10 cellular contexts compared by ENCODE assay signal in the genomic region with DNA sequence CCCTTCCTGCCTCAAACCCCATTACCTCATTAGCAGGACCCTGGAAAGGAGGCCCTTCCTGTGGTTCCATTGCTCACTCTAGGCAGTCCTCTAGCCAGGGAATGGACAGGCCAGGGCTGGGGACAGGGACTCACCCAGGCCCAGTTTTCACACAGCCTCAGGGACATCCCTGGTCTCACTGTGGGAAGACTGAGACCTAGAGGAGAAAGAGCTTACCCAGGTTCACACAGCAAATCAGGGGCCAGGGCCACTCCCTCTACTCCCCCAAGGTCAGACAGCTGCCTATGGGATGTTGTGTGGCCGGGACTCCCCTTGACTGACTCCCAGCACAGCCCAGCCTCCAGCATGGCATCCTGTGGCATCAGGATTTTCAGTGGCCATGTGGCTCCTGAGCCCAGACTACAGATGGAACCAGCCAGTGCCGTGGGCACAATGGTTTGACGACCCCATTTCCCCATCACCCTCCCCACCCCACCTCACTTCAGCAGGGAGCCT. TPM values are rescaled to one million over a fixed set of nuclear protein-coding genes. Genes with fewer than 3 reads are reported as not detected.
DNase-seq lines count a peak whose midpoint lies in the region; ATAC-seq and TF ChIP-seq lines count a peak whose summit lies in the region.
"Had no signal": no experiment of that assay in that cellular context is flagged by ENCODE, and none has a peak within 500 bp of the region (broad histone marks: within the 10 kb centered on the region; RNA-seq: fewer than 3 reads in every experiment).

No MANE protein-coding gene starts in this region.

- H3K36me3 ChIP-seq in heart left ventricle: no peaks in the 10 kb centered on the region

- no peak overlapping the region for H3K4me3 ChIP-seq in heart left ventricle
- H3K4me3 ChIP-seq: smooth muscle cell had no signal

- peaks cover 5% of the 10 kb centered on the region for H3K4me1 Mint-ChIP-seq in activated T-helper 17 cell treated with anti-CD3 and anti-CD28 coated beads, Interleukin-2, amount 50 U/mL, for 72 hours

- intact Hi-C loops in heart left ventricle (cut with DNase I) (loop anchor here in 5 of 10 donors (2.0 to 10.0 kb wide), 5 partner anchors 45 to 113 kb away; a partner anchor contains a TSS), Right ventricle myocardium superior (cut with DNase I) (no loop called here)

- no peaks in the 10 kb centered on the region for H3K36me3 Mint-ChIP-seq in activated T-helper 17 cell treated with anti-CD3 and anti-CD28 coated beads, Interleukin-2, amount 50 U/mL, for 72 hours (ENCODE audit: low read depth)

- H3K27me3 ChIP-seq in heart left ventricle: no peaks in the 10 kb centered on the region

- peak overlapping the region; percentile 95 for H3K27ac Mint-ChIP-seq in activated T-helper 17 cell treated with anti-CD3 and anti-CD28 coated beads, Interleukin-2, amount 50 U/mL, for 72 hours

- ATAC-seq in heart left ventricle: peak in 1 of 4 donors; percentile 0
- ATAC-seq in Right ventricle myocardium superior (ENCODE audit: poor library complexity): no peak
- peak; percentile 11 for ATAC-seq in activated T-helper 17 cell treated with anti-CD3 and anti-CD28 coated beads, Interleukin-2, amount 50 U/mL, for 72 hours (replicated peaks)
- ATAC-seq in HG03039 (IDR thresholded peaks at IDR 0.05; ENCODE audit: unreplicated experiment): no peak
- no peak for ATAC-seq in HG03280 (IDR thresholded peaks at IDR 0.05; ENCODE audit: unreplicated experiment)

- H3K9me3 ChIP-seq in heart left ventricle: no peaks in the 10 kb centered on the region

- peak overlapping the region; percentile 78 for H3K4me3 Mint-ChIP-seq in activated T-helper 17 cell treated with anti-CD3 and anti-CD28 coated beads, Interleukin-2, amount 50 U/mL, for 72 hours

- TF ChIP-seq POLR2A in heart left ventricle (IDR thresholded peaks at IDR 0.05): no peak

- no peaks in the 10 kb centered on the region for H3K27me3 Mint-ChIP-seq in activated T-helper 17 cell treated with anti-CD3 and anti-CD28 coated beads, Interleukin-2, amount 50 U/mL, for 72 hours

- peaks cover 16 to 63% (median 42%) of the 10 kb centered on the region in 12 donors for H3K4me1 ChIP-seq in heart left ventricle

- DNase-seq in heart left ventricle: peak in 1 of 5 donors; percentile 21
- DNase-seq in Right ventricle myocardium superior: no peak
- peak; percentile 57 for DNase-seq in mesenteric fat pad (ENCODE audit: low spot score)
- no peak for DNase-seq in activated CD4-positive, CD25-positive, alpha-beta regulatory T cell (lab: John Stamatoyannopoulos, UW)
- DNase-seq in dedifferentiated amniotic fluid mesenchymal stem cell (ENCODE audit: extremely low spot score): no peak
- DNase-seq: NCI-H2227 treated with DMSO at 0.1 percent for 48 hours had no signal

- no peaks in the 10 kb centered on the region for H3K9me3 Mint-ChIP-seq in activated T-helper 17 cell treated with anti-CD3 and anti-CD28 coated beads, Interleukin-2, amount 50 U/mL, for 72 hours

- peak overlapping the region in 10 of 12 donors; percentile 33 to 64 (median 42) for H3K27ac ChIP-seq in heart left ventricle

- WGBS in heart left ventricle, 4 donors: 82 to 100% (median 89%) methylated on average over 2 to 3 of the region's 3 CpGs

- no peak for TF ChIP-seq CTCF in heart left ventricle (IDR thresholded peaks at IDR 0.05)

RNA-seq across cellular contexts. Expression of a gene that starts 49.3 kb away (rescaled TPM):
- total RNA-seq in heart left ventricle: 10 to 100 TPM in 6 of 9 donors, 1 to 10 TPM in 3; 8.0 to 29.9 (median 13.9) TPM
- polyA plus RNA-seq in heart left ventricle: 10 to 100 TPM in 1 of 2 donors, 1 to 10 TPM in 1; 5.0 to 18.6 TPM
- total RNA-seq in Right ventricle myocardium superior: 31.0 TPM
- total RNA-seq in activated T-helper 17 cell treated with anti-CD3 and anti-CD28 coated beads, Interleukin-2, amount 50 U/mL, for 72 hours: 1 to 10 TPM; 1.2 to 4.4 TPM
- 13.2 TPM for total RNA-seq in mesenteric fat pad
